ENCODE assay signal across 28 cellular contexts in genomic region chr11:94245121-94245520, GRCh38. TPM values are rescaled to one million over a fixed set of nuclear protein-coding genes. Genes with fewer than 3 reads are reported as not detected.
A peak's percentile ranks its signal among the peaks of the same experiment; 100 is the strongest.
DNase-seq lines count a peak whose midpoint lies in the region; ATAC-seq, FAIRE-seq and TF ChIP-seq lines count a peak whose summit lies in the region.
"Had no signal": no experiment of that assay in that cellular context is flagged by ENCODE, and none has a peak within 500 bp of the region (broad histone marks: within the 10 kb centered on the region; RNA-seq: fewer than 3 reads in every experiment).

No MANE protein-coding gene starts in this region.

- no peak for TF ChIP-seq CTCF in PC-3 (conservative IDR thresholded peaks at IDR 0.05; ENCODE audit: low read depth, low read length)
- no peak for TF ChIP-seq CTCF in bronchial epithelial cell (IDR thresholded peaks at IDR 0.05; ENCODE audit: insufficient read depth, low read length, severe bottlenecking)

- H3F3A ChIP-seq in PC-3 (ENCODE audit: low read length, unreplicated experiment): no peaks in the 10 kb centered on the region

- peaks cover 0 to 17% (median 0%) of the 10 kb centered on the region in 3 donors for H3K36me3 Mint-ChIP-seq in naive thymus-derived CD8-positive, alpha-beta T cell
- H3K36me3 Mint-ChIP-seq: CD4-positive, CD25-positive, alpha-beta regulatory T cell; IgD-negative memory B cell had no signal

- no TSS peak for BruUV-seq in PC-3 (replicated peaks; lab: Mats Ljungman, UMichigan)

- no peaks in the 10 kb centered on the region for H3K9me2 ChIP-seq in PC-3 (replicated peaks; ENCODE audit: low read length)

- H3K27ac Mint-ChIP-seq in naive thymus-derived CD8-positive, alpha-beta T cell: no peak overlapping the region
- H3K27ac Mint-ChIP-seq: CD4-positive, CD25-positive, alpha-beta regulatory T cell; IgD-negative memory B cell had no signal

- H3K4me2 ChIP-seq in PC-3 (ENCODE audit: low read length): no peak overlapping the region
- H3K4me2 ChIP-seq: BLaER1, KMS-11 had no signal

- no peak for ATAC-seq in PC-3
- ATAC-seq in naive thymus-derived CD8-positive, alpha-beta T cell: no peak

- peaks cover 2 to 10% (median 4%) of the 10 kb centered on the region in 5 donors for H3K27me3 Mint-ChIP-seq in naive thymus-derived CD8-positive, alpha-beta T cell
- H3K27me3 Mint-ChIP-seq: CD4-positive, CD25-positive, alpha-beta regulatory T cell had no signal

- no peak for FAIRE-seq in bronchial epithelial cell (lab: Jason Lieb, UNC)
- FAIRE-seq: GM18507, H54 had no signal

- no peaks in the 10 kb centered on the region for H3K27me3 ChIP-seq in PC-3 (ENCODE audit: low read length)
- H3K27me3 ChIP-seq in bronchial epithelial cell (ENCODE audit: control insufficient read depth, insufficient read depth, low read length): no peaks in the 10 kb centered on the region
- H3K27me3 ChIP-seq: BLaER1, SJSA1 had no signal

- H3K4me3 ChIP-seq in PC-3 (ENCODE audit: low read length): no peak overlapping the region
- no peak overlapping the region for H3K4me3 ChIP-seq in bronchial epithelial cell (ENCODE audit: low read depth, low read length)
- H3K4me3 ChIP-seq: BLaER1, SJSA1 had no signal

- no peaks in the 10 kb centered on the region for H3K79me2 ChIP-seq in PC-3 (ENCODE audit: low read length)

- H3K4me1 ChIP-seq in PC-3 (ENCODE audit: insufficient read depth, low read length): no peaks in the 10 kb centered on the region
- H3K4me1 ChIP-seq: SJSA1 had no signal

- no peaks in the 10 kb centered on the region for H3K4me1 Mint-ChIP-seq in naive thymus-derived CD8-positive, alpha-beta T cell
- H3K4me1 Mint-ChIP-seq: CD4-positive, CD25-positive, alpha-beta regulatory T cell; IgD-negative memory B cell had no signal

- no peak overlapping the region for H3K27ac ChIP-seq in PC-3 (ENCODE audit: low read length)
- H3K27ac ChIP-seq: BLaER1, KMS-11, SJSA1 had no signal

- no peaks in the 10 kb centered on the region for H3K36me3 ChIP-seq in PC-3 (ENCODE audit: low read depth, low read length)
- no peaks in the 10 kb centered on the region for H3K36me3 ChIP-seq in bronchial epithelial cell (ENCODE audit: control insufficient read depth, insufficient read depth, low read length)
- H3K36me3 ChIP-seq: BLaER1, SJSA1 had no signal

- no peak overlapping the region for H3K9ac ChIP-seq in PC-3 (ENCODE audit: low read length)
- H3K9ac ChIP-seq: BLaER1, KMS-11 had no signal

- H4K20me1 ChIP-seq in PC-3 (ENCODE audit: low read length): no peaks in the 10 kb centered on the region
- H4K20me1 ChIP-seq: BLaER1 had no signal

- no peak overlapping the region for H2AFZ ChIP-seq in PC-3 (ENCODE audit: low read length)

- H3K9me3 ChIP-seq in PC-3 (ENCODE audit: low read length): no peaks in the 10 kb centered on the region
- H3K9me3 ChIP-seq: BLaER1, SJSA1 had no signal

- DNase-seq in HT1080 (ENCODE audit: low read depth) (peak; percentile 6), PC-3 (peak; percentile 36), bronchial epithelial cell (ENCODE audit: low read depth) (peak; percentile 41), kidney tubule cell (ENCODE audit: low spot score) (peak; percentile 2), HuH-7 (ENCODE audit: low spot score) (no peak), NCI-H2196 (lab: John Stamatoyannopoulos, UW; ENCODE audit: unreplicated experiment) (no peak), NCI-H226 (no peak)
- no peak for DNase-seq in naive thymus-derived CD8-positive, alpha-beta T cell
- DNase-seq: CD4-positive, CD25-positive, alpha-beta regulatory T cell; DMS153; DND-41; NCI-H1092; NCI-H1417 treated with DMSO at 0.1 percent for 48 hours; NCI-H1694 treated with DMSO at 0.1 percent for 48 hours; NCI-H2081; NCI-H345; NCI-H510A treated with DMSO at 0.1 percent for 48 hours; NCI-H748 treated with DMSO at 0.1 percent for 48 hours; Right ventricle myocardium superior had no signal

- intact Hi-C loops in PC-3 (cut with micrococcal nuclease): loop anchor here (5.0 kb wide), 1 partner anchor 252 kb away; no protein-coding TSS in a partner anchor

- POLR2A ChIA-PET in PC-3 (lab: Charles Lee; ENCODE audit: unreplicated experiment): no interaction called here
- POLR2A ChIA-PET in naive thymus-derived CD8-positive, alpha-beta T cell (lab: Charles Lee): no interaction called here

- peaks cover 0 to 34% (median 11%) of the 10 kb centered on the region in 9 donors for H3K9me3 Mint-ChIP-seq in naive thymus-derived CD8-positive, alpha-beta T cell

- CTCF ChIA-PET in PC-3 (lab: Charles Lee): no interaction called here

- no peak overlapping the region for H3K4me3 Mint-ChIP-seq in naive thymus-derived CD8-positive, alpha-beta T cell
- H3K4me3 Mint-ChIP-seq: CD4-positive, CD25-positive, alpha-beta regulatory T cell; IgD-negative memory B cell had no signal

RNA-seq across cellular contexts. Expression of gene IZUMO1R, which starts 59.3 kb away (rescaled TPM):
- 0.11 TPM in 1 of 2 replicates, not detected in the other for total RNA-seq in HT1080 (2014; rRNA removed; shearing (Covaris generic))
- 0.27 and 0.31 TPM in 2 replicates for polyA plus RNA-seq in HT1080 (2015; cell fraction: cytosol; rRNA removed)
- polyA plus RNA-seq in HT1080 (2015; cell fraction: nucleus; rRNA removed): not detected in 2 replicates
- not detected in 2 replicates for total RNA-seq in PC-3 (2014; rRNA removed)
- total RNA-seq in bronchial epithelial cell: not detected in 2 replicates
- total RNA-seq in naive thymus-derived CD8-positive, alpha-beta T cell: not detected
- not detected for polyA plus RNA-seq in naive thymus-derived CD8-positive, alpha-beta T cell
- total RNA-seq: A172; CD4-positive, CD25-positive, alpha-beta regulatory T cell; Right ventricle myocardium superior; RPMI7951; SJSA1 had no signal
- polyA plus RNA-seq: AG04450; CD4-positive, CD25-positive, alpha-beta regulatory T cell; IgD-negative memory B cell had no signal

Comparison
In these comparisons a context has a peak if more than half of its experiments do, and no peak if none do; other contexts are left out.
1. DNase-seq: peak in HT1080 (single experiment), PC-3 (single experiment), bronchial epithelial cell (single experiment) and kidney tubule cell (single experiment); none in naive thymus-derived CD8-positive, alpha-beta T cell (0 of 10), HuH-7 (single experiment), NCI-H2196 (single experiment) and NCI-H226 (single experiment).